ENCODE assay signal across 36 cellular contexts in the genomic region with DNA sequence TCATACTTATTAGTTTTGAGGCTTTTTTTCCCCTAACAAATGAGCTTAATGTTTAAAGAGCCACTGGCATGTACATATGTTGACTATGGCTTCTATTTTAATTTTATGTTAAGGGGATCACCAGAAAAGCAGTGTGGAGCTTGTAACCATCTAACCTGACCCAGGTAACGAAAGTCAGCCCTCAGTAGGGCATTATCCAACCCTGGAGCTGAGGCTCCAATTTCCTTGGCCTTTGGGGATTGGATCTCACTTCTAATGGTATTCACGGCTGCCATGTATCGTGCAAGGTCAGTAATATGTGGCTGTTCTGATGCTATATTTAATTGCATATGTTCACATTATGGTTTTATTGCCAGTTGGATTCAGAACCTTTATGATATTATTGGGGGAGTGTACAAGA.
"Had no signal": no experiment of that assay in that cellular context is flagged by ENCODE, and none has a peak within 500 bp of the region (broad histone marks: within the 10 kb centered on the region; RNA-seq: fewer than 3 reads in every experiment).

No MANE protein-coding gene starts in this region.

- H3K27ac Mint-ChIP-seq: activated naive CD4-positive, alpha-beta T cell treated with anti-CD3 and anti-CD28 coated beads for 36 hours; activated naive CD4-positive, alpha-beta T cell treated with anti-CD3 and anti-CD28 coated beads, Interleukin-2, amount 10 ng/mL, durations not matched to agents 7 days and 5 days; activated naive CD4-positive, alpha-beta T cell treated with anti-CD3 and anti-CD28 coated beads, Interleukin-2, amount 50 U/mL, for 24 hours; activated naive CD4-positive, alpha-beta T cell treated with anti-CD3 and anti-CD28 coated beads, Interleukin-2, amount 50 U/mL, for 72 hours; activated naive CD8-positive, alpha-beta T cell; activated naive CD8-positive, alpha-beta T cell treated with anti-CD3 and anti-CD28 coated beads for 36 hours; activated naive CD8-positive, alpha-beta T cell treated with anti-CD3 and anti-CD28 coated beads, Interleukin-2, amount 10 ng/mL, durations not matched to agents 7 days and 5 days; activated naive CD8-positive, alpha-beta T cell treated with anti-CD3 and anti-CD28 coated beads, Interleukin-2, amount 50 U/mL, for 24 hours; activated T-cell treated with anti-CD3 and anti-CD28 coated beads, Interleukin-2, amount 50 U/mL, for 24 hours; activated T-cell treated with anti-CD3 and anti-CD28 coated beads, Interleukin-2, amount 50 U/mL, for 72 hours; activated T-helper 1 cell treated with anti-CD3 and anti-CD28 coated beads, Interleukin-12 subunit alpha, Interleukin-12 subunit beta, Interleukin-2, Interleukin-4 antibody, amounts not matched to agents 30 ng/mL and 10 ng/mL and 1 ng/mL, durations not matched to agents 14 hours and 24 hours and 36 hours; activated T-helper 17 cell treated with anti-CD3 and anti-CD28 coated beads, Interleukin-2, amount 50 U/mL, for 72 hours; activated T-helper 2 cell treated with anti-CD3 and anti-CD28 coated beads, Interferon-gamma antibody, Interleukin-2, Interleukin-4, amounts not matched to agents 10 μg/mL and 5 μg/mL and 100 μg/mL, durations not matched to agents 14 hours and 24 hours and 36 hours; brain had no signal

- ATAC-seq: activated naive CD4-positive, alpha-beta T cell treated with anti-CD3 and anti-CD28 coated beads, Interleukin-2, amount 50 U/mL, for 72 hours; activated naive CD8-positive, alpha-beta T cell treated with anti-CD3 and anti-CD28 coated beads, Interleukin-2, amount 50 U/mL, for 24 hours; activated T-cell treated with anti-CD3 and anti-CD28 coated beads, Interleukin-2, amount 50 U/mL, for 4 hours; activated T-cell treated with anti-CD3 and anti-CD28 coated beads, Interleukin-2, amount 50 U/mL, for 72 hours; activated T-helper 17 cell treated with anti-CD3 and anti-CD28 coated beads, Interleukin-2, amount 50 U/mL, for 72 hours; body of pancreas had no signal

- H3K9me3 Mint-ChIP-seq: activated naive CD4-positive, alpha-beta T cell treated with anti-CD3 and anti-CD28 coated beads for 36 hours; activated naive CD4-positive, alpha-beta T cell treated with anti-CD3 and anti-CD28 coated beads, Interleukin-2, amount 10 ng/mL, durations not matched to agents 7 days and 5 days; activated naive CD4-positive, alpha-beta T cell treated with anti-CD3 and anti-CD28 coated beads, Interleukin-2, amount 50 U/mL, for 24 hours; activated naive CD4-positive, alpha-beta T cell treated with anti-CD3 and anti-CD28 coated beads, Interleukin-2, amount 50 U/mL, for 72 hours; activated naive CD8-positive, alpha-beta T cell treated with anti-CD3 and anti-CD28 coated beads for 36 hours; activated naive CD8-positive, alpha-beta T cell treated with anti-CD3 and anti-CD28 coated beads, Interleukin-2, amount 10 ng/mL, durations not matched to agents 7 days and 5 days; activated naive CD8-positive, alpha-beta T cell treated with anti-CD3 and anti-CD28 coated beads, Interleukin-2, amount 50 U/mL, for 24 hours; activated T-cell treated with anti-CD3 and anti-CD28 coated beads, Interleukin-2, amount 50 U/mL, for 24 hours; activated T-cell treated with anti-CD3 and anti-CD28 coated beads, Interleukin-2, amount 50 U/mL, for 4 hours; activated T-cell treated with anti-CD3 and anti-CD28 coated beads, Interleukin-2, amount 50 U/mL, for 72 hours; activated T-helper 1 cell treated with anti-CD3 and anti-CD28 coated beads, Interleukin-12 subunit alpha, Interleukin-12 subunit beta, Interleukin-2, Interleukin-4 antibody, amounts not matched to agents 30 ng/mL and 10 ng/mL and 1 ng/mL, durations not matched to agents 14 hours and 24 hours and 36 hours; activated T-helper 17 cell treated with anti-CD3 and anti-CD28 coated beads, Interleukin-2, amount 50 U/mL, for 72 hours; activated T-helper 2 cell treated with anti-CD3 and anti-CD28 coated beads, Interferon-gamma antibody, Interleukin-2, Interleukin-4, amounts not matched to agents 10 μg/mL and 5 μg/mL and 100 μg/mL, durations not matched to agents 14 hours and 24 hours and 36 hours; central memory CD8-positive, alpha-beta T cell had no signal

- H3K4me3 Mint-ChIP-seq: activated naive CD4-positive, alpha-beta T cell treated with anti-CD3 and anti-CD28 coated beads for 36 hours; activated naive CD4-positive, alpha-beta T cell treated with anti-CD3 and anti-CD28 coated beads, Interleukin-2, amount 10 ng/mL, durations not matched to agents 7 days and 5 days; activated naive CD4-positive, alpha-beta T cell treated with anti-CD3 and anti-CD28 coated beads, Interleukin-2, amount 50 U/mL, for 24 hours; activated naive CD8-positive, alpha-beta T cell; activated naive CD8-positive, alpha-beta T cell treated with anti-CD3 and anti-CD28 coated beads for 36 hours; activated naive CD8-positive, alpha-beta T cell treated with anti-CD3 and anti-CD28 coated beads, Interleukin-2, amount 10 ng/mL, durations not matched to agents 7 days and 5 days; activated naive CD8-positive, alpha-beta T cell treated with anti-CD3 and anti-CD28 coated beads, Interleukin-2, amount 50 U/mL, for 24 hours; activated T-cell treated with anti-CD3 and anti-CD28 coated beads, Interleukin-2, amount 50 U/mL, for 24 hours; activated T-cell treated with anti-CD3 and anti-CD28 coated beads, Interleukin-2, amount 50 U/mL, for 4 hours; activated T-cell treated with anti-CD3 and anti-CD28 coated beads, Interleukin-2, amount 50 U/mL, for 72 hours; activated T-helper 1 cell treated with anti-CD3 and anti-CD28 coated beads, Interleukin-12 subunit alpha, Interleukin-12 subunit beta, Interleukin-2, Interleukin-4 antibody, amounts not matched to agents 30 ng/mL and 10 ng/mL and 1 ng/mL, durations not matched to agents 14 hours and 24 hours and 36 hours; activated T-helper 17 cell treated with anti-CD3 and anti-CD28 coated beads, Interleukin-2, amount 50 U/mL, for 72 hours; brain; central memory CD8-positive, alpha-beta T cell had no signal

- H3K27ac ChIP-seq: adrenal gland, ascending aorta, body of pancreas, brain microvascular endothelial cell, breast epithelium, cardiac muscle cell had no signal

- H3K4me1 ChIP-seq: adrenal gland, ascending aorta, body of pancreas, breast epithelium had no signal

- DNase-seq: activated effector memory CD4-positive, alpha-beta T cell treated with anti-CD3 and anti-CD28 coated beads, Interleukin-2, amount 50 U/mL, for 16 hours; activated effector memory CD4-positive, alpha-beta T cell treated with Interleukin-2 at 50 U/mL for 16 hours; activated gamma-delta T cell; activated gamma-delta T cell treated with Interleukin-2 at 50 U/mL for 16 hours; activated naive CD4-positive, alpha-beta T cell; activated naive CD4-positive, alpha-beta T cell treated with anti-CD3 and anti-CD28 coated beads for 36 hours; activated naive CD4-positive, alpha-beta T cell treated with anti-CD3 and anti-CD28 coated beads, Interleukin-2, amount 10 ng/mL, durations not matched to agents 7 days and 5 days; activated naive CD4-positive, alpha-beta T cell treated with anti-CD3 and anti-CD28 coated beads, Interleukin-2, amount 50 U/mL, for 16 hours; activated naive CD4-positive, alpha-beta T cell treated with Interleukin-2 at 50 U/mL for 16 hours; activated naive CD8-positive, alpha-beta T cell treated with anti-CD3 and anti-CD28 coated beads for 36 hours; activated naive CD8-positive, alpha-beta T cell treated with anti-CD3 and anti-CD28 coated beads, Interleukin-2, amount 10 ng/mL, durations not matched to agents 7 days and 5 days; activated naive CD8-positive, alpha-beta T cell treated with anti-CD3 and anti-CD28 coated beads, Interleukin-2, amount 50 U/mL, for 24 hours; activated T-cell treated with anti-CD3 and anti-CD28 coated beads, Interleukin-2, amount 50 U/mL, for 24 hours; activated T-cell treated with anti-CD3 and anti-CD28 coated beads, Interleukin-2, amount 50 U/mL, for 4 hours; activated T-cell treated with anti-CD3 and anti-CD28 coated beads, Interleukin-2, amount 50 U/mL, for 48 hours; activated T-cell treated with anti-CD3 and anti-CD28 coated beads, Interleukin-2, amount 50 U/mL, for 72 hours; adrenal gland; amniotic stem cell; amygdala; anterior cingulate cortex; aorta; body of pancreas; brain microvascular endothelial cell; caudate nucleus; cerebellar nuclear complex had no signal

- H3K4me1 Mint-ChIP-seq: activated naive CD4-positive, alpha-beta T cell treated with anti-CD3 and anti-CD28 coated beads, Interleukin-2, amount 10 ng/mL, durations not matched to agents 7 days and 5 days; activated naive CD4-positive, alpha-beta T cell treated with anti-CD3 and anti-CD28 coated beads, Interleukin-2, amount 50 U/mL, for 24 hours; activated naive CD8-positive, alpha-beta T cell treated with anti-CD3 and anti-CD28 coated beads for 36 hours; activated naive CD8-positive, alpha-beta T cell treated with anti-CD3 and anti-CD28 coated beads, Interleukin-2, amount 10 ng/mL, durations not matched to agents 7 days and 5 days; activated naive CD8-positive, alpha-beta T cell treated with anti-CD3 and anti-CD28 coated beads, Interleukin-2, amount 50 U/mL, for 24 hours; activated T-helper 17 cell treated with anti-CD3 and anti-CD28 coated beads, Interleukin-2, amount 50 U/mL, for 72 hours; brain; central memory CD8-positive, alpha-beta T cell had no signal

- H3K9me3 ChIP-seq: adrenal gland, ascending aorta, body of pancreas, breast epithelium had no signal

- H3K36me3 ChIP-seq: adrenal gland, ascending aorta, brain microvascular endothelial cell, breast epithelium, cardiac muscle cell had no signal

- H3K27me3 ChIP-seq: adrenal gland, ascending aorta, body of pancreas, brain microvascular endothelial cell, breast epithelium, cardiac muscle cell had no signal

- H3K36me3 Mint-ChIP-seq: activated naive CD4-positive, alpha-beta T cell treated with anti-CD3 and anti-CD28 coated beads, Interleukin-2, amount 10 ng/mL, durations not matched to agents 7 days and 5 days; activated naive CD4-positive, alpha-beta T cell treated with anti-CD3 and anti-CD28 coated beads, Interleukin-2, amount 50 U/mL, for 24 hours; activated naive CD4-positive, alpha-beta T cell treated with anti-CD3 and anti-CD28 coated beads, Interleukin-2, amount 50 U/mL, for 72 hours; activated naive CD8-positive, alpha-beta T cell; activated naive CD8-positive, alpha-beta T cell treated with anti-CD3 and anti-CD28 coated beads for 36 hours; activated naive CD8-positive, alpha-beta T cell treated with anti-CD3 and anti-CD28 coated beads, Interleukin-2, amount 10 ng/mL, durations not matched to agents 7 days and 5 days; brain had no signal

- H3K4me3 ChIP-seq: adrenal gland, ascending aorta, body of pancreas, breast epithelium, cardiac muscle cell had no signal

- H3K27me3 Mint-ChIP-seq: activated naive CD4-positive, alpha-beta T cell treated with anti-CD3 and anti-CD28 coated beads, Interleukin-2, amount 10 ng/mL, durations not matched to agents 7 days and 5 days; activated naive CD4-positive, alpha-beta T cell treated with anti-CD3 and anti-CD28 coated beads, Interleukin-2, amount 50 U/mL, for 24 hours; activated naive CD8-positive, alpha-beta T cell; activated naive CD8-positive, alpha-beta T cell treated with anti-CD3 and anti-CD28 coated beads for 36 hours; activated naive CD8-positive, alpha-beta T cell treated with anti-CD3 and anti-CD28 coated beads, Interleukin-2, amount 10 ng/mL, durations not matched to agents 7 days and 5 days; activated naive CD8-positive, alpha-beta T cell treated with anti-CD3 and anti-CD28 coated beads, Interleukin-2, amount 50 U/mL, for 24 hours; activated T-cell treated with anti-CD3 and anti-CD28 coated beads, Interleukin-2, amount 50 U/mL, for 24 hours; central memory CD8-positive, alpha-beta T cell had no signal
